8 cellular contexts compared by ENCODE assay signal in genomic region chr9:113578877-113579269, GRCh38.
DNase-seq lines count a peak whose midpoint lies in the region; ATAC-seq and TF ChIP-seq lines count a peak whose summit lies in the region.

No MANE protein-coding gene starts in this region.

- in situ Hi-C loops in ACHN (cut with HindIII; ENCODE audit: low pct_ligation_motif_present, low pct_unique_long_range_greater_than_20kb, low sequenced_read_pairs) = no loop called here

- H3K27me3 ChIP-seq in right atrium auricular region = no peaks in the 10 kb centered on the region

- H3K27ac ChIP-seq in right atrium auricular region = peak overlapping the region; percentile 81 to 83

- H3K36me3 ChIP-seq in right atrium auricular region = peaks cover 11% of the 10 kb centered on the region

- peaks cover 0 to 78% of the 10 kb centered on the region in 2 donors for H3K4me1 ChIP-seq in right atrium auricular region

- H3K4me3 ChIP-seq in right atrium auricular region = no peak overlapping the region

- peak; percentile 63 for ATAC-seq in GM19035 (IDR thresholded peaks at IDR 0.05; ENCODE audit: unreplicated experiment)
- ATAC-seq in HG03196 (IDR thresholded peaks at IDR 0.05; ENCODE audit: unreplicated experiment) = peak; percentile 55

- peak; percentile 97 for DNase-seq in ACHN
- peak; percentile 50 for DNase-seq in SIG-M5 (lab: John Stamatoyannopoulos, UW)
- peak; percentile 89 for DNase-seq in activated gamma-delta T cell treated with Interleukin-2 at 50 U/mL for 16 hours
- DNase-seq in right atrium auricular region (ENCODE audit: low spot score) = peak; percentile 77
- DNase-seq in stimulated activated CD4-positive, alpha-beta T cell treated with anti-CD3 and anti-CD28 coated beads, TNF-alpha, amount 100 ng/mL, for 1 hour (ENCODE audit: low read depth in 3 of 3, low spot score in 1 of 3) = peak; percentile 51 to 58 (median 57)
- no peak for DNase-seq in dermis blood vessel endothelial cell

- no peaks in the 10 kb centered on the region for H3K9me3 ChIP-seq in right atrium auricular region

- TF ChIP-seq CTCF in right atrium auricular region (IDR thresholded peaks at IDR 0.05) = no peak
